ENCODE assay signal across 8 cellular contexts in the genomic region with DNA sequence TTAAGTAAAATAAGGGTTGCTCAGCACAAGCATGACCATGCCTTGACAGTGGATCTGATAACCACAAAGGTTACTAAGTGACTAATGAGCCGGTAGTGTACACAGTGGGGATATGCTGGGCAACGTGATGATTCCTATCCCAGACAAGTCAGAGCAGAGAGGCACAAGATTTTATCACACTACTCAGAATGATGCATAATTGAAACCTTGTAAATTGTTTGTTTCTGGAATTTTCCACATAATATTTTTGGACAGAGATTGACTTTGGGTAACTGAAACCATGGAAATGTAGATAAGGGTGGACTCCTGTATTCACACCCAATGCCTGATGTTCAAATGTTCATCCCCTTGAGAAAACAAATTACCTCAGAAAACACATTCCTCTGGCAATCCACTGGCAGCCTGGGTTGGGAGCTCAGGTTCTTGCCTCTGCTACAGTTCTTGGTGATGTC. TPM values are rescaled to one million over a fixed set of nuclear protein-coding genes. Genes with fewer than 3 reads are reported as not detected.
DNase-seq lines count a peak whose midpoint lies in the region; ATAC-seq and TF ChIP-seq lines count a peak whose summit lies in the region.

No MANE protein-coding gene starts in this region.

- H3K27me3 ChIP-seq in PC-9 (ENCODE audit: insufficient read depth, low read depth), result no peaks in the 10 kb centered on the region

- no peaks in the 10 kb centered on the region for H4K20me1 ChIP-seq in PC-9 (ENCODE audit: insufficient read depth)

- no peak overlapping the region for H2AFZ ChIP-seq in PC-9

- H3K9me3 ChIP-seq in PC-9 (ENCODE audit: insufficient read depth, low read depth), result no peaks in the 10 kb centered on the region

- POLR2A ChIA-PET in PC-9 (lab: Charles Lee; ENCODE audit: unreplicated experiment), result interaction anchor here (0.6 kb wide), 1 partner anchor 1207 kb away, joined by 5 read pairs; no protein-coding TSS in a partner anchor

- H3K27ac ChIP-seq in PC-9, result 0 out of 2 replicates have a peak overlapping the region, but pooled peaks have one; percentile 10
- no peak overlapping the region for H3K27ac ChIP-seq in caudate nucleus (ENCODE audit: low read depth, low read length)

- peaks cover 18% of the 10 kb centered on the region for H3F3A ChIP-seq in PC-9 (ENCODE audit: insufficient read depth, low read depth)

- peaks cover 16% of the 10 kb centered on the region for H3K4me1 ChIP-seq in PC-9 (replicated peaks; ENCODE audit: insufficient read depth)

- intact Hi-C loops in PC-9 (cut with micrococcal nuclease; ENCODE audit: unreplicated experiment), result no loop called here

- no TSS peak for BruUV-seq in PC-9 (replicated peaks; lab: Mats Ljungman, UMichigan)

- CTCF ChIA-PET in PC-9 (lab: Charles Lee), result no interaction called here

- no peaks in the 10 kb centered on the region for H3K36me3 ChIP-seq in PC-9 (ENCODE audit: low read depth)

- no peaks in the 10 kb centered on the region for H3K79me2 ChIP-seq in PC-9 (ENCODE audit: low read depth)

- DNase-seq in HCEC 1CT (peak; percentile 81), PC-9 (peak; percentile 49 to 91), islet precursor cell (peak; percentile 71), left lobe of liver (ENCODE audit: low spot score) (no peak), caudate nucleus (lab: John Stamatoyannopoulos, UW) (no peak), NCI-H526 treated with DMSO at 0.1 percent for 48 hours (lab: John Stamatoyannopoulos, UW) (no peak), NCI-H446 (lab: John Stamatoyannopoulos, UW) (no peak)

- H3K9me2 ChIP-seq in PC-9 (ENCODE audit: insufficient read depth), result no peaks in the 10 kb centered on the region

- H3K4me3 ChIP-seq in PC-9, result no peak overlapping the region

- peak; percentile 96 for ATAC-seq in GM18520 (IDR thresholded peaks at IDR 0.05; ENCODE audit: unreplicated experiment)
- no peak for ATAC-seq in left lobe of liver

- TF ChIP-seq CTCF in PC-9 (conservative IDR thresholded peaks at IDR 0.05), result no peak

- H3K4me2 ChIP-seq in PC-9, result peak overlapping the region; percentile 26

RNA-seq across cellular contexts. Expression of a gene that starts 16.2 kb away (rescaled TPM):
- 8.4 and 15.8 TPM in 2 replicates for total RNA-seq in PC-9 (2021)
- 33.5 TPM for total RNA-seq in left lobe of liver

RNA-seq across cellular contexts. Expression of a gene that starts 52.4 kb away (rescaled TPM):
- total RNA-seq in PC-9 (2021), result 48.2 and 51.9 TPM in 2 replicates
- total RNA-seq in left lobe of liver, result 7.1 TPM

Comparison
In these comparisons a context has a peak if more than half of its experiments do, and no peak if none do; other contexts are left out.
1. DNase-seq: peak in HCEC 1CT (single experiment), PC-9 (2 of 2) and islet precursor cell (single experiment); none in left lobe of liver (single experiment), caudate nucleus (0 of 61), NCI-H526 treated with DMSO at 0.1 percent for 48 hours (single experiment) and NCI-H446 (0 of 2).